Comparison of ENCODE assay signal across 8 cellular contexts in the genomic region with DNA sequence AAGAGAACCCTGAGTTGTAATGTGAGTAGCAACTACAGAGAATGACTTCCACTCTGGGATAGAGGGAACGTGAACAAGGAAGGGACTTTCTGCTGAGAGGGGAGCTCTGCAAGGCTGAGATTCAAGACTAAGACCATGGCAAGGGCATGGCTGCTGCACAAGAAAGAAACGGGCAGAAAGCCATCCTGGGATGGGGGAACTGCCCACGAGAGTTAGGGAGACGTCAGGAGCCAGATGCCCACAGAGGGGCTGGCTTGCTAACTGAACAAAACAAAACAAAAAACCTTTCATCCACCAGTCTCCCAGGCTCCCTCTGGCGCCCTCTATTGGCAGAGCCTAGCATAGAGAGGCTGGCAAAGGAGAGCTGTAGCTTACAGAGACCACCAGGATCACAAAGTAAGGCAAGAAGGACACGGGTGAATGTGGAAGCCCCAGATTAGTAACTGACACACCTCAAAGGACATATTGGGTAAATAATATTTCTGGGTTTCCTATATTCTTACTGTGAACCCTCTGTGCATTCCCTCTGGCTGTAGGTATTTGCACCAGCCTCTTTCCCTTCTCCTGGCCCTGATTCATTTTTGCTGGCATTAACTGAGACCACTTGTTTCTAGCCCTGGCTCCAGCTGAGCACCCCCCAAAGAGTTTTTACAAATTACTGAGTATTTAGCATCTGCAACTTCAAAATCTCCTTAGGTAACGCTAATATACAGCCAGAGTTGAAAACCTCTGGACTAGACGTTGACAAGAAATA.
A peak's percentile ranks its signal among the peaks of the same experiment; 100 is the strongest.
DNase-seq lines count a peak whose midpoint lies in the region; ATAC-seq lines count a peak whose summit lies in the region.
"Had no signal": no experiment of that assay in that cellular context is flagged by ENCODE, and none has a peak within 500 bp of the region (broad histone marks: within the 10 kb centered on the region; RNA-seq: fewer than 3 reads in every experiment).

No MANE protein-coding gene starts in this region.

- H3K27ac Mint-ChIP-seq in stimulated activated effector memory CD8-positive, alpha-beta T cell treated with anti-CD3 and anti-CD28 coated beads, Interleukin-12 subunit alpha, Interleukin-12 subunit beta, amount 100 ng/mL, for 72 hours = no peak overlapping the region
- H3K27ac Mint-ChIP-seq: activated naive CD4-positive, alpha-beta T cell treated with anti-CD3 and anti-CD28 coated beads, Interleukin-2, amount 50 U/mL, for 24 hours had no signal

- H3K9me3 ChIP-seq in HUES48 (ENCODE audit: control insufficient read depth, insufficient read depth, low read length) = no peaks in the 10 kb centered on the region

- peak overlapping the region; percentile 48; the same call in 1 of the 2 replicates for H3K4me3 ChIP-seq in HUES48 (ENCODE audit: low read depth, low read length)

- no peak overlapping the region for H3K9ac ChIP-seq in HUES48 (ENCODE audit: low read depth, low read length)

- no peaks in the 10 kb centered on the region for H3K36me3 Mint-ChIP-seq in stimulated activated effector memory CD8-positive, alpha-beta T cell treated with anti-CD3 and anti-CD28 coated beads, Interleukin-12 subunit alpha, Interleukin-12 subunit beta, amount 100 ng/mL, for 72 hours
- H3K36me3 Mint-ChIP-seq: activated naive CD4-positive, alpha-beta T cell treated with anti-CD3 and anti-CD28 coated beads, Interleukin-2, amount 50 U/mL, for 24 hours had no signal

- H3K4me1 Mint-ChIP-seq in stimulated activated effector memory CD8-positive, alpha-beta T cell treated with anti-CD3 and anti-CD28 coated beads, Interleukin-12 subunit alpha, Interleukin-12 subunit beta, amount 100 ng/mL, for 72 hours = no peaks in the 10 kb centered on the region
- H3K4me1 Mint-ChIP-seq: activated naive CD4-positive, alpha-beta T cell treated with anti-CD3 and anti-CD28 coated beads, Interleukin-2, amount 50 U/mL, for 24 hours had no signal

- peaks cover 14% of the 10 kb centered on the region for H3K4me1 ChIP-seq in HUES48 (ENCODE audit: control insufficient read depth, insufficient read depth, low read length)

- no peaks in the 10 kb centered on the region for H3K9me3 Mint-ChIP-seq in stimulated activated effector memory CD8-positive, alpha-beta T cell treated with anti-CD3 and anti-CD28 coated beads, Interleukin-12 subunit alpha, Interleukin-12 subunit beta, amount 100 ng/mL, for 72 hours
- H3K9me3 Mint-ChIP-seq: activated naive CD4-positive, alpha-beta T cell treated with anti-CD3 and anti-CD28 coated beads, Interleukin-2, amount 50 U/mL, for 24 hours had no signal

- no peak for ATAC-seq in stimulated activated effector memory CD8-positive, alpha-beta T cell treated with anti-CD3 and anti-CD28 coated beads, Interleukin-12 subunit alpha, Interleukin-12 subunit beta, amount 100 ng/mL, for 72 hours
- no peak for ATAC-seq in GM18868 (IDR thresholded peaks at IDR 0.05; ENCODE audit: unreplicated experiment)

- no peak overlapping the region for H3K27ac ChIP-seq in HUES48 (ENCODE audit: low read depth, low read length)

- DNase-seq in ELF-1 (ENCODE audit: low read depth, low spot score) = peak; percentile 93
- peak; percentile 45 for DNase-seq in SK-N-DZ (ENCODE audit: low spot score)
- DNase-seq in dermis microvascular lymphatic vessel endothelial cell (ENCODE audit: low read depth in 2 of 2) = peak; percentile 6 to 51
- DNase-seq in lung microvascular endothelial cell (ENCODE audit: low read depth in 2 of 2) = peak; percentile 59 to 63
- DNase-seq in stimulated activated effector memory CD8-positive, alpha-beta T cell treated with anti-CD3 and anti-CD28 coated beads, Interleukin-12 subunit alpha, Interleukin-12 subunit beta, amount 100 ng/mL, for 72 hours (ENCODE audit: low spot score in 2 of 2) = peak; percentile 31 to 71

- H3K36me3 ChIP-seq in HUES48 (ENCODE audit: control insufficient read depth, insufficient read depth, low read length) = no peaks in the 10 kb centered on the region

- H3K4me3 Mint-ChIP-seq in stimulated activated effector memory CD8-positive, alpha-beta T cell treated with anti-CD3 and anti-CD28 coated beads, Interleukin-12 subunit alpha, Interleukin-12 subunit beta, amount 100 ng/mL, for 72 hours = no peak overlapping the region
- H3K4me3 Mint-ChIP-seq: activated naive CD4-positive, alpha-beta T cell treated with anti-CD3 and anti-CD28 coated beads, Interleukin-2, amount 50 U/mL, for 24 hours had no signal

- no peaks in the 10 kb centered on the region for H3K27me3 ChIP-seq in HUES48 (ENCODE audit: control insufficient read depth, insufficient read depth, low read length)

Comparison
In these comparisons a context has a peak if more than half of its experiments do, and no peak if none do; other contexts are left out.
1. DNase-seq: peak in every context shown above with its lines; median percentile 93 in ELF-1; 61 in lung microvascular endothelial cell; 51 in stimulated activated effector memory CD8-positive, alpha-beta T cell treated with anti-CD3 and anti-CD28 coated beads, Interleukin-12 subunit alpha, Interleukin-12 subunit beta, amount 100 ng/mL, for 72 hours; 45 in SK-N-DZ; 28 in dermis microvascular lymphatic vessel endothelial cell.